ENCODE assay signal across 8 cellular contexts in genomic region chr20:43590392-43591303, GRCh38. TPM values are rescaled to one million over a fixed set of nuclear protein-coding genes. Genes with fewer than 3 reads are reported as not detected.
DNase-seq lines count a peak whose midpoint lies in the region; ATAC-seq, FAIRE-seq and TF ChIP-seq lines count a peak whose summit lies in the region.

Gene IFT52 (plus strand): TSS chr20:43590937. CDS start chr20:43594699, 3,762 bp downstream.

- ATAC-seq in GM19025 (IDR thresholded peaks at IDR 0.05; ENCODE audit: low read depth, unreplicated experiment) (peak; percentile 100), HG03342 (IDR thresholded peaks at IDR 0.05; ENCODE audit: unreplicated experiment) (peak; percentile 99)

- H3K9me1 ChIP-seq in keratinocyte (ENCODE audit: control insufficient read depth, extremely low read depth, insufficient read depth, low read length), result no peaks in the 10 kb centered on the region

- peak within 1 kb of the TSS; percentile 96 for H2AFZ ChIP-seq in keratinocyte (ENCODE audit: control insufficient read depth, low read length)

- dilution Hi-C loops in keratinocyte (cut with MboI; ENCODE audit: extremely low pct_ligation_motif_present, low sequenced_read_pairs), result no loop called here

- FAIRE-seq in keratinocyte (lab: Jason Lieb, UNC), result peak; percentile 5

- H3K36me3 ChIP-seq in keratinocyte (ENCODE audit: control insufficient read depth in 2 of 2, extremely low read depth in 1 of 2, insufficient read depth in 2 of 2, low read length in 2 of 2), result no peaks in the 10 kb centered on the region

- peak within 1 kb of the TSS; percentile 87 for H3K9ac ChIP-seq in keratinocyte (ENCODE audit: control insufficient read depth, extremely low read depth, insufficient read depth, low read length)

- peaks cover 10% of the 10 kb centered on the region for H3K4me1 ChIP-seq in keratinocyte (ENCODE audit: control insufficient read depth, extremely low read depth, insufficient read depth, low read length)

- H3K4me2 ChIP-seq in keratinocyte (ENCODE audit: control insufficient read depth, extremely low read depth, insufficient read depth, low read depth, low read length), result peak within 1 kb of the TSS; percentile 93

- no peaks in the 10 kb centered on the region for H3K27me3 ChIP-seq in keratinocyte (ENCODE audit: control insufficient read depth, extremely low read depth, insufficient read depth, low read length)

- H4K20me1 ChIP-seq in keratinocyte (ENCODE audit: control insufficient read depth, extremely low read depth, insufficient read depth, low read length), result no peaks in the 10 kb centered on the region

- no peaks in the 10 kb centered on the region for H3K9me3 ChIP-seq in keratinocyte (ENCODE audit: control insufficient read depth, low read depth, low read length)

- DNase-seq in AG09309 (ENCODE audit: low read depth), result peak; percentile 56
- peak; percentile 90 for DNase-seq in NCI-H446 treated with DMSO at 0.1 percent for 48 hours (lab: John Stamatoyannopoulos, UW)
- DNase-seq in activated CD4-positive, CD25-positive, alpha-beta regulatory T cell treated with anti-CD3 and anti-CD28 coated beads, Interleukin-2, amount 50 U/mL, for 72 hours, result peak; percentile 88
- DNase-seq in cerebellar nuclear complex (lab: John Stamatoyannopoulos, UW), result peak; percentile 61 to 74
- DNase-seq in keratinocyte (ENCODE audit: low read depth, low spot score), result peak; percentile 25
- DNase-seq in stimulated activated CD4-positive, alpha-beta T cell treated with anti-CD3 and anti-CD28 coated beads, Interleukin-15, amount 100 ng/mL, for 1 hour (ENCODE audit: low read depth in 1 of 2, low spot score in 1 of 2), result peak; percentile 73 to 79

- H3K79me2 ChIP-seq in keratinocyte (ENCODE audit: control insufficient read depth, insufficient read depth, low read length), result peaks cover 12% of the 10 kb centered on the region

- TF ChIP-seq CTCF in AG09309 (IDR thresholded peaks at IDR 0.05; ENCODE audit: control insufficient read depth, insufficient read depth, low read depth, low read length, missing control alignments) (no peak), keratinocyte (optimal IDR thresholded peaks at IDR 0.05 in 1 of 3, IDR thresholded peaks at IDR 0.05 in 1 of 3, conservative IDR thresholded peaks at IDR 0.05 in 1 of 3; ENCODE audit: extremely low read depth in 1 of 3, insufficient read depth in 2 of 3, low read length in 3 of 3) (no peak)

- H3K4me3 ChIP-seq in AG09309 (ENCODE audit: control insufficient read depth, low read depth, low read length) (peak within 1 kb of the TSS; percentile 98), keratinocyte (ENCODE audit: control insufficient read depth in 2 of 3, extremely low read depth in 1 of 3, insufficient read depth in 2 of 3, low read depth in 1 of 3, low read length in 3 of 3) (peak within 1 kb of the TSS; percentile 75 to 93 (median 83))

- H3K27ac ChIP-seq in keratinocyte (ENCODE audit: control insufficient read depth, insufficient read depth, low read length), result peak within 1 kb of the TSS; percentile 95

RNA-seq across cellular contexts. Expression of gene IFT52, which starts in this region (rescaled TPM):
- polyA plus RNA-seq in keratinocyte, result 21.2 to 22.8 TPM (median 21.2 TPM) in 3 replicates
- polyA plus RNA-seq in keratinocyte (2011; ENCODE audit: low read depth), result 5.8 TPM
- polyA plus RNA-seq in keratinocyte (2011; cell fraction: cytosol; rRNA removed), result 20.7 and 27.2 TPM in 2 replicates
- polyA plus RNA-seq in keratinocyte (2011; cell fraction: nucleus; rRNA removed), result 9.7 and 11.8 TPM in 2 replicates
- 8.8 and 14.9 TPM in 2 replicates for polyA plus RNA-seq in keratinocyte (2012; ENCODE audit: low replicate concordance)
- polyA minus RNA-seq in keratinocyte, result 21.9 to 23.3 TPM (median 23.1 TPM) in 3 replicates
- 8.6 TPM for polyA minus RNA-seq in keratinocyte (2011; cell fraction: cytosol; rRNA and poly(A)+ RNA removed)
- polyA minus RNA-seq in keratinocyte (2011; cell fraction: nucleus; rRNA and poly(A)+ RNA removed), result 4.4 and 5.5 TPM in 2 replicates

Comparison
In these comparisons a context has a peak if more than half of its experiments do, and no peak if none do; other contexts are left out.
1. Peak in every context shown above with its lines: DNase-seq, ATAC-seq, H3K4me3 ChIP-seq and H3K27ac ChIP-seq.
2. DNase-seq: peak in every context shown above with its lines; median percentile 90 in NCI-H446 treated with DMSO at 0.1 percent for 48 hours; 88 in activated CD4-positive, CD25-positive, alpha-beta regulatory T cell treated with anti-CD3 and anti-CD28 coated beads, Interleukin-2, amount 50 U/mL, for 72 hours; 76 in stimulated activated CD4-positive, alpha-beta T cell treated with anti-CD3 and anti-CD28 coated beads, Interleukin-15, amount 100 ng/mL, for 1 hour; 68 in cerebellar nuclear complex; 56 in AG09309; 25 in keratinocyte.